ENCODE assay signal across 19 cellular contexts in the genomic region with DNA sequence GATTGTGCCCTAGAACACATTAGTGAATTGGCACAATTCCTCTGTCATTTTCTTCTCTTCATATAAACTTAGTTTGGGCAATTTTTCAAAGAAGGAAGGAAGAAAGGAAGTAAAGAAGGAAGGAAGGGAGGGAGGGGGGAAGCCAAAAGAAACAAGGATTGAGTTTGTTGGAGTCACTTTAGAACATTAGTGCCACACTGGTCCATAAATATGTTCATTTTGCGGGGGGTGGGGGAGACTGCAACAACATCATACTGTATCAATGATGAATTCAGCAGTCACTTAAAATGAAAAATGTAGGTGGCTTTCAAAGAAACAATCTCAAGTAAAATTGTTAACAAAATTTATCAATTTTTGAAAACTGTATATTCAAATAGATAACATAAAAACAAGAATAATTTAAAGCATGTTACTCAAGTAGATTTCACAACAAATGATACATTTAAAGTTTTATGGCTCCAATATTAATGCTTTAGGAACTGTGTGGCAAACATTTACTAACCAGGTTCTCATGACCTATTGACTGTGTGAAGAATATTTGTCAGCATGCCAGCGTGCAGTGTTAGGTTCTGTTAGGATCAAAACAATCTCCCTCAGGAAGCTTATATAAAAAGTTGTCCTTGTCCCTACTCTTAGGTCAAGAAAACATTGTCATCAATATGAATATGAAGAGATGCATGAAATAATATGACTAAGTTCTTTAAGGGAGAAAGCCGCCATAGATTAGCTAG.
DNase-seq lines count a peak whose midpoint lies in the region; FAIRE-seq and TF ChIP-seq lines count a peak whose summit lies in the region.
"Had no signal": no experiment of that assay in that cellular context is flagged by ENCODE, and none has a peak within 500 bp of the region (broad histone marks: within the 10 kb centered on the region; RNA-seq: fewer than 3 reads in every experiment).

No MANE protein-coding gene starts in this region.

- dilution Hi-C loops in endothelial cell of umbilical vein (cut with MboI; ENCODE audit: extremely low pct_ligation_motif_present, low sequenced_read_pairs), result no loop called here

- H3K14ac ChIP-seq in mesenchymal stem cell (ENCODE audit: low read length in 2 of 2), result no peak overlapping the region

- H3K4me2 ChIP-seq in endothelial cell of umbilical vein (ENCODE audit: insufficient read depth, low read length), result no peak overlapping the region
- no peak overlapping the region for H3K4me2 ChIP-seq in mesenchymal stem cell (ENCODE audit: low read length, poor library complexity, severe bottlenecking)

- intact Hi-C loops in endothelial cell of umbilical vein (cut with micrococcal nuclease), result no loop called here

- H3K27ac ChIP-seq in endothelial cell of umbilical vein (ENCODE audit: insufficient read depth, low read depth, low read length), result no peak overlapping the region
- peak overlapping the region; percentile 41 for H3K27ac ChIP-seq in mesenchymal stem cell (ENCODE audit: low read length, poor library complexity, severe bottlenecking)
- no peak overlapping the region for H3K27ac ChIP-seq in small intestine (ENCODE audit: low read depth in 1 of 2, low read length in 1 of 2)

- WGBS in mesenchymal stem cell, result no CpG with 5 or more reads among the region's 3 CpGs
- WGBS in small intestine, 3 donors, result 48 to 74% (median 64%) methylated on average over 3 of the region's 3 CpGs

- H3K79me1 ChIP-seq in mesenchymal stem cell (replicated peaks; ENCODE audit: low read length, poor library complexity, severe bottlenecking), result no peaks in the 10 kb centered on the region

- no peak overlapping the region for H2BK120ac ChIP-seq in mesenchymal stem cell (ENCODE audit: low read depth, low read length)

- H2BK12ac ChIP-seq in mesenchymal stem cell (ENCODE audit: low read length in 2 of 2), result no peak overlapping the region

- H2BK5ac ChIP-seq in mesenchymal stem cell (ENCODE audit: low read depth, low read length, poor library complexity, severe bottlenecking), result no peak overlapping the region

- H3K79me2 ChIP-seq in endothelial cell of umbilical vein (ENCODE audit: control insufficient read depth, insufficient read depth, low read length), result no peaks in the 10 kb centered on the region

- no peak for TF ChIP-seq CTCF in endothelial cell of umbilical vein (IDR thresholded peaks at IDR 0.05; ENCODE audit: extremely low read depth in 1 of 2, insufficient read depth in 1 of 2, low read depth in 1 of 2, low read length in 2 of 2)

- H3K36me3 ChIP-seq in adipocyte (ENCODE audit: control insufficient read depth, insufficient read depth, low read length, severe bottlenecking), result no peaks in the 10 kb centered on the region
- H3K36me3 ChIP-seq in endothelial cell of umbilical vein (ENCODE audit: control insufficient read depth in 2 of 2, extremely low read depth in 1 of 2, insufficient read depth in 2 of 2, low read length in 2 of 2), result no peaks in the 10 kb centered on the region
- no peaks in the 10 kb centered on the region for H3K36me3 ChIP-seq in mesenchymal stem cell (ENCODE audit: control insufficient read depth in 1 of 2, insufficient read depth in 2 of 2, low read depth in 1 of 2, low read length in 2 of 2)
- H3K36me3 ChIP-seq in small intestine (ENCODE audit: control insufficient read depth in 2 of 2, insufficient read depth in 2 of 2, low read length in 2 of 2), result no peaks in the 10 kb centered on the region
- H3K36me3 ChIP-seq: heart right ventricle, tibial nerve had no signal

- H2AK5ac ChIP-seq in mesenchymal stem cell (ENCODE audit: low read length, severe bottlenecking), result no peak overlapping the region

- no peak overlapping the region for H2BK15ac ChIP-seq in mesenchymal stem cell (ENCODE audit: low read depth, poor library complexity, severe bottlenecking)

- H3K4me3 ChIP-seq in adipocyte (ENCODE audit: low read length), result no peak overlapping the region
- H3K4me3 ChIP-seq in endothelial cell of umbilical vein (replicated peaks in 1 of 3; ENCODE audit: insufficient read depth in 1 of 3, low read depth in 1 of 3, low read length in 3 of 3), result no peak overlapping the region
- no peak overlapping the region for H3K4me3 ChIP-seq in mesenchymal stem cell (ENCODE audit: insufficient read depth in 1 of 2, low read depth in 1 of 2, low read length in 2 of 2)
- H3K4me3 ChIP-seq in small intestine (ENCODE audit: low read depth in 1 of 2, low read length in 2 of 2), result no peak overlapping the region
- H3K4me3 ChIP-seq: dorsolateral prefrontal cortex, heart right ventricle, tibial nerve had no signal

- FAIRE-seq in endothelial cell of umbilical vein (lab: Jason Lieb, UNC), result no peak
- no peak for FAIRE-seq in small intestine (lab: Jason Lieb, UNC)
- FAIRE-seq: H54 had no signal

- TF ChIP-seq POLR2A in endothelial cell of umbilical vein (IDR thresholded peaks at IDR 0.05; ENCODE audit: low read depth, low read length), result no peak

- H3K27me3 ChIP-seq in adipocyte (replicated peaks; ENCODE audit: control insufficient read depth, insufficient read depth, low read length), result no peaks in the 10 kb centered on the region
- no peaks in the 10 kb centered on the region for H3K27me3 ChIP-seq in endothelial cell of umbilical vein (ENCODE audit: control insufficient read depth in 2 of 2, insufficient read depth in 2 of 2, low read length in 2 of 2)
- no peaks in the 10 kb centered on the region for H3K27me3 ChIP-seq in mesenchymal stem cell (ENCODE audit: control insufficient read depth in 1 of 2, insufficient read depth in 1 of 2, low read length in 2 of 2)
- H3K27me3 ChIP-seq in small intestine (ENCODE audit: control insufficient read depth in 2 of 2, insufficient read depth in 2 of 2, low read length in 2 of 2), result no peaks in the 10 kb centered on the region
- H3K27me3 ChIP-seq: dorsolateral prefrontal cortex, heart right ventricle, tibial nerve had no signal

- BruUV-seq in endothelial cell of umbilical vein (replicated peaks; lab: Mats Ljungman, UMichigan), result no TSS peak

- DNase-seq in adipocyte (ENCODE audit: low read depth) (peak; percentile 27), endothelial cell of umbilical vein (ENCODE audit: low read depth, low spot score) (peak; percentile 72), mesenchymal stem cell (no peak), small intestine (peak; percentile 27), AG20443 (ENCODE audit: low spot score) (no peak), NOMO-1 (lab: John Stamatoyannopoulos, UW; ENCODE audit: unreplicated experiment in 2 of 2) (no peak), DMS 273 treated with DMSO at 0.1 percent for 48 hours (lab: John Stamatoyannopoulos, UW) (no peak)
- DNase-seq: activated CD4-positive, alpha-beta T cell treated with anti-CD3 and anti-CD28 coated beads for 1 hour; AML-193; dorsolateral prefrontal cortex; heart right ventricle; KBM-7; mammary epithelial cell; NCI-H1694 treated with DMSO at 0.1 percent for 48 hours; NCI-H69; stimulated activated CD4-positive, alpha-beta T cell treated with anti-CD3 and anti-CD28 coated beads, Interleukin-4, amount 100 ng/mL, for 24 hours; SW 1271 had no signal

- no peaks in the 10 kb centered on the region for H4K20me1 ChIP-seq in endothelial cell of umbilical vein (replicated peaks; ENCODE audit: control insufficient read depth, extremely low read depth, insufficient read depth, low read length)

- POLR2A ChIA-PET in endothelial cell of umbilical vein (lab: Charles Lee), result no interaction called here

- H3K9ac ChIP-seq in adipocyte (ENCODE audit: low read length), result peak overlapping the region; percentile 66
- no peak overlapping the region for H3K9ac ChIP-seq in endothelial cell of umbilical vein (replicated peaks; ENCODE audit: extremely low read depth, insufficient read depth, low read length)
- no peak overlapping the region for H3K9ac ChIP-seq in mesenchymal stem cell (ENCODE audit: low read length)

- no peak overlapping the region for H4K91ac ChIP-seq in mesenchymal stem cell (ENCODE audit: low read length)

- CTCF ChIA-PET in endothelial cell of umbilical vein (lab: Charles Lee), result no interaction called here

- H2AFZ ChIP-seq in endothelial cell of umbilical vein (ENCODE audit: low read depth, low read length) (no peak overlapping the region), mesenchymal stem cell (ENCODE audit: low read depth, low read length) (no peak overlapping the region)

- no peak overlapping the region for H3K18ac ChIP-seq in mesenchymal stem cell (ENCODE audit: low read depth in 1 of 2, low read length in 2 of 2)

- H3K9me3 ChIP-seq in adipocyte (ENCODE audit: control insufficient read depth, low read length) (no peaks in the 10 kb centered on the region), endothelial cell of umbilical vein (replicated peaks; ENCODE audit: control insufficient read depth, insufficient read depth, low read length) (no peaks in the 10 kb centered on the region), mesenchymal stem cell (ENCODE audit: control insufficient read depth, low read length) (no peaks in the 10 kb centered on the region), small intestine (ENCODE audit: control insufficient read depth, low read depth) (no peaks in the 10 kb centered on the region)
- H3K9me3 ChIP-seq: heart right ventricle, tibial nerve had no signal

- H3K4me1 ChIP-seq in adipocyte (ENCODE audit: control insufficient read depth, insufficient read depth, low read length), result peaks cover 29% of the 10 kb centered on the region
- H3K4me1 ChIP-seq in endothelial cell of umbilical vein (ENCODE audit: control insufficient read depth, extremely low read depth, insufficient read depth, low read length), result no peaks in the 10 kb centered on the region
- peaks cover 4% of the 10 kb centered on the region for H3K4me1 ChIP-seq in mesenchymal stem cell (ENCODE audit: control insufficient read depth, insufficient read depth, low read depth, low read length)
- no peaks in the 10 kb centered on the region for H3K4me1 ChIP-seq in small intestine (ENCODE audit: control insufficient read depth in 2 of 2, insufficient read depth in 1 of 2, low read depth in 1 of 2, low read length in 1 of 2)

- H3K4ac ChIP-seq in mesenchymal stem cell (ENCODE audit: low read depth in 1 of 2, low read length in 2 of 2), result no peak overlapping the region

- H3K9me1 ChIP-seq in endothelial cell of umbilical vein (replicated peaks; ENCODE audit: control insufficient read depth, extremely low read depth, insufficient read depth, low read length), result no peaks in the 10 kb centered on the region

- no peak overlapping the region for H4K8ac ChIP-seq in mesenchymal stem cell (ENCODE audit: low read length)

- H3K23ac ChIP-seq in mesenchymal stem cell (ENCODE audit: low read length in 2 of 2), result no peak overlapping the region

TF ChIP-seq in endothelial cell of umbilical vein, 7 proteins besides CTCF, POLR2A, EP300 and RAD21 (continues in another document):
- TF ChIP-seq MYC (IDR thresholded peaks at IDR 0.05; ENCODE audit: low read depth, low read length), result no peak
- TF ChIP-seq FOS (IDR thresholded peaks at IDR 0.05; ENCODE audit: borderline replicate concordance, insufficient read depth, low read length), result no peak
- no peak for TF ChIP-seq POLR2AphosphoS5 (IDR thresholded peaks at IDR 0.05; ENCODE audit: insufficient read depth, low read depth, low read length)
- no peak for TF ChIP-seq JUN (IDR thresholded peaks at IDR 0.05; ENCODE audit: borderline replicate concordance, insufficient read depth, insufficient read length, low read depth)
- TF ChIP-seq EZH2 (IDR thresholded peaks at IDR 0.05; ENCODE audit: borderline replicate concordance, low read depth, low read length, severe bottlenecking), result no peak

Comparison
In these comparisons a context has a peak if more than half of its experiments do, and no peak if none do; other contexts are left out.
1. DNase-seq: peak in adipocyte (single experiment), endothelial cell of umbilical vein (single experiment) and small intestine (single experiment); none in mesenchymal stem cell (single experiment), AG20443 (single experiment), NOMO-1 (0 of 2) and DMS 273 treated with DMSO at 0.1 percent for 48 hours (single experiment).